ENCODE assay signal across 8 cellular contexts in genomic region chr1:200409203-200409760, GRCh38. TPM values are rescaled to one million over a fixed set of nuclear protein-coding genes. Genes with fewer than 3 reads are reported as not detected.
DNase-seq lines count a peak whose midpoint lies in the region; ATAC-seq lines count a peak whose summit lies in the region.

No MANE protein-coding gene starts in this region.

- peak overlapping the region; percentile 88 for H2AFZ ChIP-seq in mesenchymal stem cell (ENCODE audit: low read depth, low read length)

- H3K79me1 ChIP-seq in mesenchymal stem cell (replicated peaks; ENCODE audit: low read length, poor library complexity, severe bottlenecking): peaks cover 5% of the 10 kb centered on the region

- H3K27me3 ChIP-seq in mesenchymal stem cell (ENCODE audit: control insufficient read depth in 1 of 2, insufficient read depth in 1 of 2, low read length in 2 of 2): no peaks in the 10 kb centered on the region

- H3K18ac ChIP-seq in mesenchymal stem cell (ENCODE audit: low read depth in 1 of 2, low read length in 2 of 2): peak overlapping the region; percentile 99 to 100

- peak overlapping the region; percentile 75 for H2BK120ac ChIP-seq in mesenchymal stem cell (ENCODE audit: low read depth, low read length)

- H3K36me3 ChIP-seq in mesenchymal stem cell (ENCODE audit: control insufficient read depth in 1 of 2, insufficient read depth in 2 of 2, low read depth in 1 of 2, low read length in 2 of 2): peaks cover 8 to 45% of the 10 kb centered on the region in 2 experiments

- peak overlapping the region; percentile 63 for H2BK15ac ChIP-seq in mesenchymal stem cell (ENCODE audit: low read depth, poor library complexity, severe bottlenecking)

- no peaks in the 10 kb centered on the region for H3K9me3 ChIP-seq in mesenchymal stem cell (ENCODE audit: control insufficient read depth, low read length)

- H4K91ac ChIP-seq in mesenchymal stem cell (ENCODE audit: low read length): peak overlapping the region; percentile 93

- peak overlapping the region; percentile 15 for H2AK5ac ChIP-seq in mesenchymal stem cell (ENCODE audit: low read length, severe bottlenecking)

- 4% methylated on average over 23 of the region's 41 CpGs for WGBS in mesenchymal stem cell

- H4K8ac ChIP-seq in mesenchymal stem cell (ENCODE audit: low read length): peak overlapping the region; percentile 84

- no peak overlapping the region for H2BK12ac ChIP-seq in mesenchymal stem cell (ENCODE audit: low read length in 2 of 2)

- peak; percentile 63 for DNase-seq in NCI-H82 (lab: John Stamatoyannopoulos, UW)
- DNase-seq in NCI-H82 treated with DMSO at 0.1 percent for 48 hours (lab: John Stamatoyannopoulos, UW; ENCODE audit: unreplicated experiment): no peak
- DNase-seq in UCSD-AML1 (lab: John Stamatoyannopoulos, UW; ENCODE audit: unreplicated experiment): peak; percentile 53
- DNase-seq in dermis blood vessel endothelial cell: peak; percentile 65
- peak; percentile 57 for DNase-seq in mesenchymal stem cell
- DNase-seq in stimulated activated CD8-positive, alpha-beta memory T cell treated with anti-CD3 and anti-CD28 coated beads, Interleukin-4, amount 100 ng/mL, for 24 hours (ENCODE audit: low read depth): peak; percentile 24
- no peak for DNase-seq in NOMO-1 treated with DMSO at 0.1 percent for 48 hours (lab: John Stamatoyannopoulos, UW; ENCODE audit: unreplicated experiment)

- H3K4me1 ChIP-seq in mesenchymal stem cell (ENCODE audit: control insufficient read depth, insufficient read depth, low read depth, low read length): peaks cover 5% of the 10 kb centered on the region

- peak; percentile 19 for ATAC-seq in HG03039 (IDR thresholded peaks at IDR 0.05; ENCODE audit: unreplicated experiment)

- peak overlapping the region in 1 of 2 experiments; percentile 100 for H3K23ac ChIP-seq in mesenchymal stem cell (ENCODE audit: low read length in 2 of 2)

- H3K4ac ChIP-seq in mesenchymal stem cell (ENCODE audit: low read depth in 1 of 2, low read length in 2 of 2): peak overlapping the region; percentile 90 to 97

- H2BK5ac ChIP-seq in mesenchymal stem cell (ENCODE audit: low read depth, low read length, poor library complexity, severe bottlenecking): peak overlapping the region; percentile 71

- peak overlapping the region in 1 of 2 experiments; percentile 100 for H3K14ac ChIP-seq in mesenchymal stem cell (ENCODE audit: low read length in 2 of 2)

- peak overlapping the region; percentile 69 for H3K27ac ChIP-seq in mesenchymal stem cell (ENCODE audit: low read length, poor library complexity, severe bottlenecking)

- peak overlapping the region; percentile 83 for H3K4me2 ChIP-seq in mesenchymal stem cell (ENCODE audit: low read length, poor library complexity, severe bottlenecking)

- peak overlapping the region; percentile 95 for H3K9ac ChIP-seq in mesenchymal stem cell (ENCODE audit: low read length)

- H3K4me3 ChIP-seq in mesenchymal stem cell (ENCODE audit: insufficient read depth in 1 of 2, low read depth in 1 of 2, low read length in 2 of 2): peak overlapping the region; percentile 89 to 98

RNA-seq across cellular contexts. Expression of gene ZNF281, which starts 0.6 kb away (rescaled TPM):
- 23.5 TPM in 2 replicates for total RNA-seq in dermis blood vessel endothelial cell
- 28.4 TPM for polyA plus RNA-seq in mesenchymal stem cell (2013, experiment 1 of 2)
- polyA plus RNA-seq in mesenchymal stem cell (2013, experiment 2 of 2): 27.8 TPM

Comparison
In these comparisons a context has a peak if more than half of its experiments do, and no peak if none do; other contexts are left out.
1. DNase-seq: peak in NCI-H82 (single experiment), UCSD-AML1 (single experiment), dermis blood vessel endothelial cell (single experiment), mesenchymal stem cell (single experiment) and stimulated activated CD8-positive, alpha-beta memory T cell treated with anti-CD3 and anti-CD28 coated beads, Interleukin-4, amount 100 ng/mL, for 24 hours (single experiment); none in NCI-H82 treated with DMSO at 0.1 percent for 48 hours (single experiment) and NOMO-1 treated with DMSO at 0.1 percent for 48 hours (single experiment).